ENCODE assay signal across 18 cellular contexts in genomic region chr3:58154752-58155449, GRCh38. TPM values are rescaled to one million over a fixed set of nuclear protein-coding genes. Genes with fewer than 3 reads are reported as not detected.
DNase-seq lines count a peak whose midpoint lies in the region; ATAC-seq, FAIRE-seq and TF ChIP-seq lines count a peak whose summit lies in the region.
"Had no signal": no experiment of that assay in that cellular context is flagged by ENCODE, and none has a peak within 500 bp of the region (broad histone marks: within the 10 kb centered on the region; RNA-seq: fewer than 3 reads in every experiment).

No MANE protein-coding gene starts in this region.

- FAIRE-seq in keratinocyte (lab: Jason Lieb, UNC): no peak
- FAIRE-seq: GM12891 had no signal

- DNase-seq in G401 (ENCODE audit: low spot score) (peak; percentile 92), keratinocyte (ENCODE audit: low read depth, low spot score) (no peak), posterior vena cava (ENCODE audit: low spot score) (peak; percentile 47)
- DNase-seq: BE2C; CD4-positive, alpha-beta T cell; DND-41; GDM1; NCI-H1417; NCI-H187 treated with DMSO at 0.1 percent for 48 hours; RPMI8226 had no signal

- H3K27me3 ChIP-seq in keratinocyte (ENCODE audit: control insufficient read depth, extremely low read depth, insufficient read depth, low read length): no peaks in the 10 kb centered on the region
- H3K27me3 ChIP-seq: BE2C had no signal

- peaks cover 4% of the 10 kb centered on the region for H3K79me2 ChIP-seq in keratinocyte (ENCODE audit: control insufficient read depth, insufficient read depth, low read length)

- H3K9me1 ChIP-seq in keratinocyte (ENCODE audit: control insufficient read depth, extremely low read depth, insufficient read depth, low read length): peaks cover 2% of the 10 kb centered on the region

- peaks cover 17% of the 10 kb centered on the region for H3K4me1 ChIP-seq in keratinocyte (ENCODE audit: control insufficient read depth, extremely low read depth, insufficient read depth, low read length)
- H3K4me1 ChIP-seq: BE2C had no signal

- no peak overlapping the region for H3K4me2 ChIP-seq in keratinocyte (ENCODE audit: control insufficient read depth, extremely low read depth, insufficient read depth, low read depth, low read length)

- in situ Hi-C loops in G401 (cut with HindIII; ENCODE audit: low sequenced_read_pairs): no loop called here

- H4K20me1 ChIP-seq in keratinocyte (ENCODE audit: control insufficient read depth, extremely low read depth, insufficient read depth, low read length): peaks cover 3% of the 10 kb centered on the region

- TF ChIP-seq POLR2A in GM18505 (IDR thresholded peaks at IDR 0.05; ENCODE audit: borderline replicate concordance, extremely low read depth, insufficient read depth, insufficient read length): no peak

- dilution Hi-C loops in keratinocyte (cut with MboI; ENCODE audit: extremely low pct_ligation_motif_present, low sequenced_read_pairs): no loop called here

- no peak overlapping the region for H3K4me3 ChIP-seq in keratinocyte (ENCODE audit: control insufficient read depth in 2 of 3, extremely low read depth in 1 of 3, insufficient read depth in 2 of 3, low read depth in 1 of 3, low read length in 3 of 3)

- H3K9ac ChIP-seq in keratinocyte (ENCODE audit: control insufficient read depth, extremely low read depth, insufficient read depth, low read length): no peak overlapping the region

- H3K9me3 ChIP-seq in keratinocyte (ENCODE audit: control insufficient read depth, low read depth, low read length): no peaks in the 10 kb centered on the region
- H3K9me3 ChIP-seq: BE2C had no signal

- peak overlapping the region; percentile 99; the same call in 1 of the 2 replicates for H3K27ac ChIP-seq in VCaP
- peak overlapping the region; percentile 23 for H3K27ac ChIP-seq in keratinocyte (ENCODE audit: control insufficient read depth, insufficient read depth, low read length)

- peaks cover 65 to 88% of the 10 kb centered on the region in 2 experiments for H3K36me3 ChIP-seq in keratinocyte (ENCODE audit: control insufficient read depth in 2 of 2, extremely low read depth in 1 of 2, insufficient read depth in 2 of 2, low read length in 2 of 2)
- H3K36me3 ChIP-seq: BE2C had no signal

- no peak for TF ChIP-seq CTCF in VCaP (conservative IDR thresholded peaks at IDR 0.05)
- TF ChIP-seq CTCF in keratinocyte (optimal IDR thresholded peaks at IDR 0.05 in 1 of 3, IDR thresholded peaks at IDR 0.05 in 1 of 3, conservative IDR thresholded peaks at IDR 0.05 in 1 of 3; ENCODE audit: extremely low read depth in 1 of 3, insufficient read depth in 2 of 3, low read length in 3 of 3): no peak

- ATAC-seq in GM21528 (IDR thresholded peaks at IDR 0.05; ENCODE audit: low FRiP score, unreplicated experiment) (no peak), HG02610 (IDR thresholded peaks at IDR 0.05; ENCODE audit: unreplicated experiment) (no peak), GM18505 (IDR thresholded peaks at IDR 0.05; ENCODE audit: unreplicated experiment) (no peak), HG02885 (IDR thresholded peaks at IDR 0.05; ENCODE audit: poor library complexity, unreplicated experiment) (no peak)

- intact Hi-C loops in posterior vena cava (cut with DNase I): loop anchor here in 1 of 2 donors (5.0 kb wide), 1 partner anchor 33 kb away; no protein-coding TSS in a partner anchor

- H2AFZ ChIP-seq in keratinocyte (ENCODE audit: control insufficient read depth, low read length): no peak overlapping the region

RNA-seq across cellular contexts. Expression of gene DNASE1L3, which starts 55.9 kb away (rescaled TPM):
- total RNA-seq in G401 (2014; rRNA removed; shearing (Covaris generic)): not detected in 2 replicates
- 0.77 to 2.1 TPM (median 1.9 TPM) in 3 replicates for polyA plus RNA-seq in keratinocyte
- 1.2 TPM for polyA plus RNA-seq in keratinocyte (2011; ENCODE audit: low read depth)
- polyA plus RNA-seq in keratinocyte (2011; cell fraction: cytosol; rRNA removed): 0.52 and 0.58 TPM in 2 replicates
- polyA plus RNA-seq in keratinocyte (2011; cell fraction: nucleus; rRNA removed): 1.4 and 1.5 TPM in 2 replicates
- 0.61 and 0.69 TPM in 2 replicates for polyA plus RNA-seq in keratinocyte (2012; ENCODE audit: low replicate concordance)
- 2.1 to 5.4 TPM in 2 of 3 replicates, not detected in the other for polyA minus RNA-seq in keratinocyte
- polyA minus RNA-seq in keratinocyte (2011; cell fraction: cytosol; rRNA and poly(A)+ RNA removed): not detected
- polyA minus RNA-seq in keratinocyte (2011; cell fraction: nucleus; rRNA and poly(A)+ RNA removed): 1.1 and 1.5 TPM in 2 replicates
- total RNA-seq in posterior vena cava: 1 to 10 TPM; 7.5 to 9.3 TPM
- total RNA-seq: H4, HT1080 had no signal
